6 cellular contexts compared by ENCODE assay signal in genomic region chr4:82477469-82477868, GRCh38. TPM values are rescaled to one million over a fixed set of nuclear protein-coding genes. Genes with fewer than 3 reads are reported as not detected.
DNase-seq lines count a peak whose midpoint lies in the region; TF ChIP-seq lines count a peak whose summit lies in the region.
"Not testable (repeated sequence)": the region's sequence is repeated elsewhere in the genome, so short reads cannot be mapped to it uniquely, and the experiment has no call there.

No MANE protein-coding gene starts in this region.

- not testable (repeated sequence) for TF ChIP-seq EP300 in esophagus muscularis mucosa (IDR thresholded peaks at IDR 0.05)

- H3K9me3 ChIP-seq in esophagus muscularis mucosa; liver (ENCODE audit: control insufficient read depth in 4 of 4, low read length in 3 of 4): not testable (repeated sequence)

- not testable (repeated sequence) for TF ChIP-seq CTCF in esophagus muscularis mucosa (IDR thresholded peaks at IDR 0.05); liver (IDR thresholded peaks at IDR 0.05; ENCODE audit: low read depth, low read length, missing input control); type B pancreatic cell (conservative IDR thresholded peaks at IDR 0.05)

- H3K36me3 ChIP-seq in esophagus muscularis mucosa; liver (ENCODE audit: control insufficient read depth in 4 of 4, insufficient read depth in 3 of 4, low read depth in 1 of 4, low read length in 3 of 4): not testable (repeated sequence)

- not testable (repeated sequence) for H3K4me3 Mint-ChIP-seq in type B pancreatic cell

- not testable (repeated sequence) for H3K36me3 Mint-ChIP-seq in type B pancreatic cell

- H3K27me3 ChIP-seq in esophagus muscularis mucosa; liver (ENCODE audit: control insufficient read depth in 4 of 4, insufficient read depth in 4 of 4, low read length in 3 of 4): not testable (repeated sequence)

- DNase-seq in M059J (ENCODE audit: low read depth): peak; percentile 8
- DNase-seq in SW480 (ENCODE audit: low spot score): peak; percentile 4
- DNase-seq in ecto neural progenitor cell (ENCODE audit: low spot score): peak; percentile 10
- peak; percentile 62 for DNase-seq in esophagus muscularis mucosa (ENCODE audit: extremely low spot score)
- DNase-seq in type B pancreatic cell (ENCODE audit: extremely low spot score, unreplicated experiment): peak; percentile 16

- not testable (repeated sequence) for H3K9ac ChIP-seq in liver (ENCODE audit: low read depth in 1 of 2, low read length in 2 of 2)

- TF ChIP-seq POLR2A in esophagus muscularis mucosa (IDR thresholded peaks at IDR 0.05; ENCODE audit: low read depth): not testable (repeated sequence)

- not testable (repeated sequence) for H3K27me3 Mint-ChIP-seq in type B pancreatic cell

- H3K4me1 Mint-ChIP-seq in type B pancreatic cell (ENCODE audit: unreplicated experiment): not testable (repeated sequence)

- 93% methylated on average over 8 of the region's 9 CpGs for WGBS in esophagus muscularis mucosa
- 33% methylated on average over 9 of the region's 9 CpGs for WGBS in liver

- H3K4me3 ChIP-seq in esophagus muscularis mucosa; liver (ENCODE audit: low read depth in 1 of 3, low read length in 3 of 3): not testable (repeated sequence)

- H3K4me1 ChIP-seq in esophagus muscularis mucosa; liver (ENCODE audit: control insufficient read depth in 4 of 4, insufficient read depth in 4 of 4, low read length in 3 of 4): not testable (repeated sequence)

- H3K27ac Mint-ChIP-seq in type B pancreatic cell: not testable (repeated sequence)

- H3K27ac ChIP-seq in esophagus muscularis mucosa (replicated peaks in 1 of 4): not testable (repeated sequence)
- H3K27ac ChIP-seq in liver (ENCODE audit: low read depth in 1 of 2, low read length in 2 of 2): peak overlapping the region; percentile 20 to 59

- intact Hi-C loops in esophagus muscularis mucosa (cut with DNase I): not testable (repeated sequence)

- peak in 1 of 2 donors; percentile 30 for TF ChIP-seq RAD21 in liver (IDR thresholded peaks at IDR 0.05)

- not testable (repeated sequence) for H3K9me3 Mint-ChIP-seq in type B pancreatic cell

TF ChIP-seq in liver, 16 proteins besides CTCF, POLR2A, EP300 and RAD21:
- TF ChIP-seq HNF4A (conservative IDR thresholded peaks at IDR 0.05): peak; percentile 91 to 92
- peak; percentile 16 to 50 for TF ChIP-seq JUND (IDR thresholded peaks at IDR 0.05)
- TF ChIP-seq SP1 (IDR thresholded peaks at IDR 0.05): peak; percentile 84
- peak; percentile 62 for TF ChIP-seq HNF4G (IDR thresholded peaks at IDR 0.05)
- TF ChIP-seq RXRA (IDR thresholded peaks at IDR 0.05): peak; percentile 63 to 64
- TF ChIP-seq ATF3 (IDR thresholded peaks at IDR 0.05): peak; percentile 62
- peak; percentile 40 for TF ChIP-seq YY1 (IDR thresholded peaks at IDR 0.05)

RNA-seq across cellular contexts. Expression of gene ENOPH1, which starts 47.1 kb away (rescaled TPM):
- total RNA-seq in M059J (2014; rRNA removed; shearing (Covaris generic)): 32.8 and 48.3 TPM in 2 replicates
- total RNA-seq in esophagus muscularis mucosa: 10 to 100 TPM; 17.4 to 26.4 (median 22.4) TPM
- 10 to 100 TPM; 13.1 to 20.0 TPM for total RNA-seq in liver
- polyA plus RNA-seq in liver: 10 to 100 TPM; 12.1 to 12.4 TPM
- total RNA-seq in type B pancreatic cell (ENCODE audit: low replicate concordance): 33.1 and 35.6 TPM in 2 replicates

RNA-seq across cellular contexts. Expression of gene HNRNPDL, which starts 47.2 kb away (rescaled TPM):
- total RNA-seq in M059J (2014; rRNA removed; shearing (Covaris generic)): 206 and 225 TPM in 2 replicates
- total RNA-seq in esophagus muscularis mucosa: 100 to 1,000 TPM; 135 to 227 (median 154) TPM
- 10 to 100 TPM; 57.4 to 57.9 TPM for total RNA-seq in liver
- polyA plus RNA-seq in liver: 10 to 100 TPM; 53.1 to 57.9 TPM
- 267 and 448 TPM in 2 replicates for total RNA-seq in type B pancreatic cell (ENCODE audit: low replicate concordance)

Comparison
In these comparisons a context has a peak if more than half of its experiments do, and no peak if none do; other contexts are left out.
1. DNase-seq: peak in every context shown above with its lines; median percentile 62 in esophagus muscularis mucosa; 16 in type B pancreatic cell; 10 in ecto neural progenitor cell; 8 in M059J; 4 in SW480.